Comparison of ENCODE assay signal across 8 cellular contexts in the genomic region with DNA sequence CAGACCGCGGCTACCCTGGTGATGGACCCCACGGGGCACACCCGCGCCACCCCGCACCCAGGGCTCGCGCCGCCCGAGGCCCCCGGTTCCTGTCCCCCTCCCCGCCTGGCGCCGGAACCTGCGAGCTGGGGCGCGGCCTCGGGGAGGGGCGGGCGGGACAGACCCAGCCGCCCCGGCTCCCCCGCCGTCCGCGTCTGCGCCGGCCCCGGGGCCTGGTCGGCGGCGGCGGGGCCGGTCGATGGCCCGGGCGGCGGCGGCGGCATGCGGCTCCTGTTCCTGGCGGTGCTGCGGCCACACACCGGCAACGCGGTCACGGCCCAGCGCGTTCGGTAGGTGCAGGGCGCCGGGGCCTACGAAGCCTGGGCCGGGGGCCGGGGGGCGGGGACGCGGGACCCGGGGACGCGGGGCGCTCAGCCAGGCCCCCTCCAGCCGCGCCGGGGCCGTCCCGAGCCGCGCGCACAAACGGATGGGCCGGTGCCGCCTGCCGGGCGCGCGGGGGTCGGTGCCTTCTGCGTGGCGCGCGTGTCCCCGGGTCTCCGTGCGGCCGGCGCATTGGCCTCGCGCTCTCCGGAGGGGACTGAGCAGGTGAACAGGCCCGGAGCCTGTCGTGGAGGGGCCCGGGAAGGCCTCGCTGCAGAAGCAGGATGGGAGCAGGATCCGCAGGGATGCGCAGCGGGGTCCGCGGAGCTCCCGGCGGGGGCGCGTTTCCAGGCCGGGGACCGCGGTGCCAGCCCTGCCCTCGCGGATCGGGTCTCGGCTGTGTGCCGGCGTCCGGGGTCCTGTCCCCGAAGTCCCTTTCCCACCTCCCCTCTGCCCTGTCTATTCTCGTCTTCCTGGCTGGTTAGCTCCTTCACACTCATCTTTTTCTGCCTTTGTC.
DNase-seq lines count a peak whose midpoint lies in the region; ATAC-seq lines count a peak whose summit lies in the region.

TSS of gene GLT1D1 (plus strand) at position 158 of the 877 bp plus-strand sequence. CDS start at position 262, 104 bp downstream.

- H3K9me3 ChIP-seq in iPS-20b (ENCODE audit: insufficient read depth, low read depth, low read length), result no peaks in the 10 kb centered on the region

- peaks cover 26% of the 10 kb centered on the region for H3K27me3 ChIP-seq in iPS-20b (ENCODE audit: insufficient read depth, low read length)

- peak; percentile 34 for DNase-seq in NCI-H2227 (lab: John Stamatoyannopoulos, UW; ENCODE audit: unreplicated experiment)
- DNase-seq in NCI-H2227 treated with DMSO at 0.1 percent for 48 hours (lab: John Stamatoyannopoulos, UW), result no peak
- peak; percentile 11 for DNase-seq in NCI-H526 treated with DMSO at 0.1 percent for 48 hours (lab: John Stamatoyannopoulos, UW)
- peak; percentile 7 for DNase-seq in stimulated activated naive CD8-positive, alpha-beta T cell treated with anti-CD3 and anti-CD28 coated beads, Interleukin-15, Interleukin-2, amounts not matched to agents 100 U/mL and 50 U/mL, for 24 hours
- no peak for DNase-seq in SW480 (ENCODE audit: low spot score)
- DNase-seq in NCI-H187 treated with DMSO at 0.1 percent for 48 hours (lab: John Stamatoyannopoulos, UW), result no peak

- no peak within 1 kb of the TSS for H3K27ac ChIP-seq in iPS-20b (ENCODE audit: low read length)

- peak within 1 kb of the TSS; percentile 61; the same call in 1 of the 2 replicates for H3K9ac ChIP-seq in iPS-20b (ENCODE audit: low read depth, low read length)

- H3K4me1 ChIP-seq in iPS-20b (ENCODE audit: insufficient read depth, low read length), result no peaks in the 10 kb centered on the region

- H3K36me3 ChIP-seq in iPS-20b (ENCODE audit: insufficient read depth, low read depth, low read length), result no peaks in the 10 kb centered on the region

- peak; percentile 12 for ATAC-seq in stimulated activated naive CD8-positive, alpha-beta T cell treated with anti-CD3 and anti-CD28 coated beads, Interleukin-15, Interleukin-2, amounts not matched to agents 100 U/mL and 50 U/mL, for 24 hours
- ATAC-seq in GM19467 (IDR thresholded peaks at IDR 0.05; ENCODE audit: unreplicated experiment), result no peak

- peak within 1 kb of the TSS; percentile 74 for H3K4me3 ChIP-seq in iPS-20b (ENCODE audit: low read length)

Comparison
In these comparisons a context has a peak if more than half of its experiments do, and no peak if none do; other contexts are left out.
1. DNase-seq: peak in NCI-H2227 (single experiment), NCI-H526 treated with DMSO at 0.1 percent for 48 hours (single experiment) and stimulated activated naive CD8-positive, alpha-beta T cell treated with anti-CD3 and anti-CD28 coated beads, Interleukin-15, Interleukin-2, amounts not matched to agents 100 U/mL and 50 U/mL, for 24 hours (single experiment); none in NCI-H2227 treated with DMSO at 0.1 percent for 48 hours (single experiment), SW480 (single experiment) and NCI-H187 treated with DMSO at 0.1 percent for 48 hours (single experiment).